ENCODE assay signal across 17 cellular contexts in genomic region chr13:33296793-33297425, GRCh38. TPM values are rescaled to one million over a fixed set of nuclear protein-coding genes. Genes with fewer than 3 reads are reported as not detected.
DNase-seq lines count a peak whose midpoint lies in the region; ATAC-seq and TF ChIP-seq lines count a peak whose summit lies in the region.
"Had no signal": no experiment of that assay in that cellular context is flagged by ENCODE, and none has a peak within 500 bp of the region (broad histone marks: within the 10 kb centered on the region; RNA-seq: fewer than 3 reads in every experiment).

No MANE protein-coding gene starts in this region.

- H3K4me2 ChIP-seq in SK-N-SH (no peak overlapping the region), trophoblast cell (ENCODE audit: low read length) (no peak overlapping the region)
- H3K4me2 ChIP-seq: A549 had no signal

- no peak overlapping the region for H3K18ac ChIP-seq in trophoblast cell (ENCODE audit: low read length)

- TF ChIP-seq CTCF in SK-N-SH (IDR thresholded peaks at IDR 0.05): no peak

- H3F3A ChIP-seq in SK-N-SH (replicated peaks; ENCODE audit: insufficient read depth): no peaks in the 10 kb centered on the region

- CTCF ChIA-PET in SK-N-SH (lab: Yijun Ruan, JAX): no interaction called here

- H4K20me1 ChIP-seq in SK-N-SH (ENCODE audit: insufficient read depth): no peaks in the 10 kb centered on the region

- H3K36me3 ChIP-seq in SK-N-SH (replicated peaks in 1 of 2; ENCODE audit: control insufficient read depth in 1 of 2, insufficient read depth in 2 of 2, low read length in 1 of 2) (no peaks in the 10 kb centered on the region), trophoblast cell (ENCODE audit: control insufficient read depth in 1 of 2, insufficient read depth in 2 of 2, low read length in 2 of 2) (no peaks in the 10 kb centered on the region)

- H3K9me2 ChIP-seq in SK-N-SH: no peaks in the 10 kb centered on the region

- H3K14ac ChIP-seq in trophoblast cell (ENCODE audit: low read length): no peak overlapping the region

- H2AK5ac ChIP-seq in trophoblast cell (ENCODE audit: low read length): no peak overlapping the region

- H2BK120ac ChIP-seq in trophoblast cell (ENCODE audit: insufficient read depth, low read length, poor library complexity): no peak overlapping the region

- no peak for TF ChIP-seq EP300 in SK-N-SH (IDR thresholded peaks at IDR 0.05; ENCODE audit: borderline replicate concordance in 1 of 2, low read depth in 1 of 2, low read length in 1 of 2)

- TF ChIP-seq RAD21 in SK-N-SH (IDR thresholded peaks at IDR 0.05; ENCODE audit: low read length): peak; percentile 19; the same call in 1 of the 2 replicates

- POLR2A ChIA-PET in SK-N-SH (lab: Yijun Ruan, JAX): no interaction called here

- H3K9ac ChIP-seq in SK-N-SH (no peak overlapping the region), trophoblast cell (ENCODE audit: low read length) (no peak overlapping the region)

- no peak overlapping the region for H2AFZ ChIP-seq in SK-N-SH (ENCODE audit: low read depth)
- no peak overlapping the region for H2AFZ ChIP-seq in trophoblast cell (ENCODE audit: insufficient read depth, low read length, poor library complexity)

- no peak for TF ChIP-seq POLR2A in erythroblast (IDR thresholded peaks at IDR 0.05; ENCODE audit: low read length)

- no peak overlapping the region for H3K4me3 ChIP-seq in SK-N-SH (ENCODE audit: low read depth in 2 of 2, low read length in 1 of 2)
- H3K4me3 ChIP-seq in trophoblast cell (ENCODE audit: low read depth, low read length): no peak overlapping the region
- H3K4me3 ChIP-seq: A549, SJCRH30 had no signal

- H2BK5ac ChIP-seq in trophoblast cell (ENCODE audit: low read depth, low read length, poor library complexity): no peak overlapping the region

- no peak overlapping the region for H3K4ac ChIP-seq in trophoblast cell (ENCODE audit: low read depth, low read length)

- H3K23ac ChIP-seq in trophoblast cell (ENCODE audit: low read length): no peak overlapping the region

- no peak overlapping the region for H4K91ac ChIP-seq in trophoblast cell (ENCODE audit: low read depth, low read length)

- no peak for ATAC-seq in GM21381 (IDR thresholded peaks at IDR 0.05; ENCODE audit: unreplicated experiment)
- ATAC-seq: A549, PC-3 had no signal

- H4K8ac ChIP-seq in trophoblast cell (ENCODE audit: low read depth, low read length): no peak overlapping the region

- peak; percentile 18 for DNase-seq in CMK (ENCODE audit: low read depth)
- peak; percentile 21 for DNase-seq in SK-N-SH
- DNase-seq in erythroblast (lab: John Stamatoyannopoulos, UW): peak; percentile 29 to 84
- DNase-seq in trophoblast cell: peak; percentile 11 to 58
- DNase-seq in cortex of kidney (lab: John Stamatoyannopoulos, UW): no peak
- no peak for DNase-seq in NK-92 treated with Interleukin-12 subunit alpha and Interleukin-12 subunit beta, amount 100 ng/mL, for 24 hours (lab: John Stamatoyannopoulos, UW)
- DNase-seq in MV-4-11 (lab: John Stamatoyannopoulos, UW): no peak
- DNase-seq: C1 segment of cervical spinal cord, Calu3, H9, NCI-H1436, NCI-H2029, NCI-H748 treated with DMSO at 0.1 percent for 48 hours, PC-3, SJCRH30 had no signal

- no peak overlapping the region for H4K12ac ChIP-seq in trophoblast cell (ENCODE audit: low read depth, low read length)

- H3K27me3 ChIP-seq in SK-N-SH (ENCODE audit: insufficient read depth): no peaks in the 10 kb centered on the region
- H3K27me3 ChIP-seq in trophoblast cell (ENCODE audit: insufficient read depth, low read length): no peaks in the 10 kb centered on the region
- H3K27me3 ChIP-seq: SJCRH30 had no signal

- 82% methylated on average over 7 of the region's 7 CpGs for WGBS in SK-N-SH (ENCODE audit: low lambda C conversion rate)
- WGBS in trophoblast cell (ENCODE audit: extremely low coverage, insufficient coverage, insufficient read length): no CpG with 5 or more reads among the region's 7 CpGs

- H3K4me1 ChIP-seq in SK-N-SH (ENCODE audit: control insufficient read depth in 1 of 2, insufficient read depth in 2 of 2, low read depth in 1 of 2, low read length in 1 of 2) (peaks cover 0 to 2% of the 10 kb centered on the region in 2 experiments; a peak in 1 of 4 replicates), trophoblast cell (ENCODE audit: control insufficient read depth in 1 of 2, insufficient read depth in 2 of 2, low read length in 2 of 2) (peaks cover 0 to 3% of the 10 kb centered on the region in 2 experiments)
- H3K4me1 ChIP-seq: SJCRH30 had no signal

- no peaks in the 10 kb centered on the region for H3K79me2 ChIP-seq in SK-N-SH (ENCODE audit: insufficient read depth)
- no peaks in the 10 kb centered on the region for H3K79me2 ChIP-seq in trophoblast cell (ENCODE audit: control insufficient read depth, insufficient read depth, low read length, poor library complexity)

- H3K9me3 ChIP-seq in SK-N-SH (no peaks in the 10 kb centered on the region), trophoblast cell (ENCODE audit: insufficient read depth, low read depth, low read length) (no peaks in the 10 kb centered on the region)
- H3K9me3 ChIP-seq: A549, SJCRH30 had no signal

- H2BK12ac ChIP-seq in trophoblast cell (ENCODE audit: low read length): no peak overlapping the region

- H3K27ac ChIP-seq in SK-N-SH (ENCODE audit: low read depth in 2 of 2, low read length in 1 of 2) (peak overlapping the region in 1 of 2 experiments; percentile 11; a peak in 1 of 4 replicates), trophoblast cell (ENCODE audit: low read depth, low read length) (no peak overlapping the region)
- H3K27ac ChIP-seq: A549, SJCRH30 had no signal

- no peaks in the 10 kb centered on the region for H3K79me1 ChIP-seq in trophoblast cell (ENCODE audit: low read length)

TF ChIP-seq in SK-N-SH, 30 proteins besides CTCF, POLR2A, EP300 and RAD21:
- TF ChIP-seq ELF1 (IDR thresholded peaks at IDR 0.05) (no peak), RXRA (IDR thresholded peaks at IDR 0.05; ENCODE audit: borderline replicate concordance, low read depth) (no peak), RCOR1 (IDR thresholded peaks at IDR 0.05; ENCODE audit: low read length) (0 out of 2 replicates have a peak, but pooled peaks have one; percentile 21), GATA2 (CRISPR knock-in tag; IDR thresholded peaks at IDR 0.05) (peak; percentile 79)

RNA-seq across cellular contexts. Expression of gene STARD13, which starts 11.4 kb away (rescaled TPM):
- polyA plus RNA-seq in SK-N-SH (2012; rRNA removed): 5.7 and 6.6 TPM in 2 replicates
- 4.8 TPM in 2 replicates for polyA plus RNA-seq in SK-N-SH (2012; cell fraction: cytosol; rRNA removed)
- polyA plus RNA-seq in SK-N-SH (2012; cell fraction: nucleus; rRNA removed): 11.0 and 14.0 TPM in 2 replicates
- 3.3 and 3.6 TPM in 2 replicates for polyA plus RNA-seq in trophoblast cell (2013)

Comparison
In these comparisons a context has a peak if more than half of its experiments do, and no peak if none do; other contexts are left out.
1. DNase-seq: peak in CMK (single experiment), SK-N-SH (single experiment), erythroblast (2 of 2) and trophoblast cell (2 of 2); none in cortex of kidney (single experiment), NK-92 treated with Interleukin-12 subunit alpha and Interleukin-12 subunit beta, amount 100 ng/mL, for 24 hours (single experiment) and MV-4-11 (single experiment).